Comparison of ENCODE assay signal across 8 cellular contexts in the genomic region with DNA sequence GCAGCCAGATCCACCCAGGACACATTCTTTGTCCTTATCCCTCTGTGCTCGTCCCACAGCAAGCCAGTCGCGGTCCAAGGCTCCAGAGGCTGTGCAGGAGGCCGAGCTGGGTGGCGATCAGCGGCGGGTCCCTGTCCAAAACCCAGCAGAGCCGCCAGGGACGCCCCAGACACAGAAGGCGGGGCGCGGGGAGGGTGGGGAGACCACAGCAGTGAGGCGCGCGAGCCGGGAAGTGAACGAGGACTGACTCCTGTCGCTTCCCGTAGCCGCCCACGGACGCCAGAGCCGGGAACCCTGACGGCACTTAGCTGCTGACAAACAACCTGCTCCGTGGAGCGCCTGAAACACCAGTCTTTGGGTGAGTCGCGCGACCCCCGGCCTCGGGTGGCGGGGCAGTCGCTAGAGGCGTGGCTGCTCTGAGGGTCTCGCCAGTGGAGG.
DNase-seq lines count a peak whose midpoint lies in the region; ATAC-seq lines count a peak whose summit lies in the region.

Gene LGALS8, plus strand, starts transcription at position 279 of the 438 bp plus-strand sequence. CDS start 2,089 bp downstream, outside the sequence.

- DNase-seq in NCI-H146 treated with DMSO at 0.1 percent for 48 hours (lab: John Stamatoyannopoulos, UW; ENCODE audit: unreplicated experiment), result peak; percentile 41
- peak; percentile 61 to 66 (median 66) for DNase-seq in activated CD4-positive, CD25-positive, alpha-beta regulatory T cell (lab: John Stamatoyannopoulos, UW)
- peak in 60 of 61 donors; percentile 5 to 87 (median 72) for DNase-seq in caudate nucleus (lab: John Stamatoyannopoulos, UW)
- DNase-seq in islet precursor cell, result peak; percentile 87
- DNase-seq in stimulated activated CD4-positive, alpha-beta T cell treated with anti-CD3 and anti-CD28 coated beads, Interleukin-12 subunit alpha, Interleukin-12 subunit beta, amount 100 ng/mL, for 4 hours, result peak; percentile 86
- DNase-seq in cortex of kidney (lab: John Stamatoyannopoulos, UW), result no peak

- peak; percentile 31 for ATAC-seq in GM18499 (IDR thresholded peaks at IDR 0.05; ENCODE audit: insufficient read depth, unreplicated experiment)
- ATAC-seq in HG02798 (IDR thresholded peaks at IDR 0.05; ENCODE audit: poor library complexity, unreplicated experiment), result peak; percentile 65

- peak within 1 kb of the TSS; percentile 81 for H3K27ac ChIP-seq in caudate nucleus (ENCODE audit: low read depth, low read length)
